17 cellular contexts compared by ENCODE assay signal in the genomic region with DNA sequence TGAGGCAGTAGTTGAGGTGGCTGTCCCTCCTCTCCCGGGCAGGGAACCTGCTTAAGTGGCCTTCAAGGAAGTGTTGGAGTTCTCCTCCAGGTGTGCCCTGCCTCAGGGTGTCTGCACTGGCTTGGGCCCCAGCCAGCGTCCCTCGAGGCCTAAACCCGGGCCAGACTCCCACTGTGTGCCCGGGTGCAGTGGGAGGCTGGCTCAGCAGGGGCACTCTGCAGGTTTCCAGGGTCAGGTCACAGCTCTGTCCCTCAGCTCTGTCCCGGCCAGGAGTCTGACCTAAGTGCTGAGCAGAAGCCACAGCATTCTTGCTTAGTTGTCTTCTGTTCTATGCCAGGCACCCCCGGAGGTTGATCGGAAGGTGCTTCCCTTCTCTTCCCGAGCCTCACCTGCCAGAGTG.
DNase-seq lines count a peak whose midpoint lies in the region; ATAC-seq and TF ChIP-seq lines count a peak whose summit lies in the region.
"Had no signal": no experiment of that assay in that cellular context is flagged by ENCODE, and none has a peak within 500 bp of the region (broad histone marks: within the 10 kb centered on the region; RNA-seq: fewer than 3 reads in every experiment).

No MANE protein-coding gene starts in this region.

- no peaks in the 10 kb centered on the region for H3K27me3 ChIP-seq in right cardiac atrium (ENCODE audit: control insufficient read depth, insufficient read depth)
- peaks cover 0 to 11% of the 10 kb centered on the region in 2 donors for H3K27me3 ChIP-seq in left lung

- H3K27ac ChIP-seq in right cardiac atrium (ENCODE audit: low read length), result no peak overlapping the region
- H3K27ac ChIP-seq in left lung, result no peak overlapping the region

- H3K4me3 ChIP-seq in right cardiac atrium (ENCODE audit: low read length) (no peak overlapping the region), left lung (no peak overlapping the region)

- peak; percentile 37 for DNase-seq in Right ventricle myocardium inferior (ENCODE audit: missing footprints)
- no peak for DNase-seq in right cardiac atrium
- DNase-seq in left lung, result peak in 1 of 2 donors; percentile 43
- DNase-seq in posterior vena cava (ENCODE audit: low spot score), result peak; percentile 44
- no peak for DNase-seq in NCI-H1694 treated with DMSO at 0.1 percent for 48 hours (lab: John Stamatoyannopoulos, UW)
- no peak for DNase-seq in NCI-H1417 treated with DMSO at 0.1 percent for 48 hours (lab: John Stamatoyannopoulos, UW)
- DNase-seq: H9, HFFc6, KBM-7, NCI-H1092 treated with DMSO at 0.1 percent for 48 hours, NCI-H2081, NCI-H2171 treated with DMSO at 0.1 percent for 48 hours, NCI-H524 treated with DMSO at 0.1 percent for 48 hours, NCI-H82, Right ventricle myocardium superior had no signal

- intact Hi-C loops in Right ventricle myocardium inferior (cut with DNase I), result no loop called here
- intact Hi-C loops in right cardiac atrium (cut with DNase I), result no loop called here
- intact Hi-C loops in left lung (cut with DNase I), result no loop called here
- intact Hi-C loops in posterior vena cava (cut with DNase I), result no loop called here

- H3K4me1 ChIP-seq in right cardiac atrium (ENCODE audit: control insufficient read depth, insufficient read depth, low read length) (no peaks in the 10 kb centered on the region), left lung (no peaks in the 10 kb centered on the region)

- ATAC-seq in Right ventricle myocardium inferior, result no peak
- no peak for ATAC-seq in right cardiac atrium
- peak; percentile 67 for ATAC-seq in left lung
- ATAC-seq in HG02642 (IDR thresholded peaks at IDR 0.05; ENCODE audit: poor library complexity, unreplicated experiment), result no peak
- ATAC-seq: HepG2 had no signal

- TF ChIP-seq CTCF in left lung (IDR thresholded peaks at IDR 0.05), result no peak

- H3K36me3 ChIP-seq in left lung, result no peaks in the 10 kb centered on the region

- 82% methylated on average over 9 of the region's 9 CpGs for WGBS in right cardiac atrium

- H3K9me3 ChIP-seq in right cardiac atrium (ENCODE audit: control insufficient read depth, low read length), result no peaks in the 10 kb centered on the region
- H3K9me3 ChIP-seq in left lung, result peaks cover 0 to 3% of the 10 kb centered on the region in 2 donors

Comparison
In these comparisons a context has a peak if more than half of its experiments do, and no peak if none do; other contexts are left out.
1. DNase-seq: peak in Right ventricle myocardium inferior (single experiment) and posterior vena cava (single experiment); none in right cardiac atrium (0 of 3), NCI-H1694 treated with DMSO at 0.1 percent for 48 hours (single experiment) and NCI-H1417 treated with DMSO at 0.1 percent for 48 hours (single experiment).